Comparison of ENCODE assay signal across 12 cellular contexts in genomic region chr16:85157372-85157771, GRCh38. TPM values are rescaled to one million over a fixed set of nuclear protein-coding genes. Genes with fewer than 3 reads are reported as not detected.
A peak's percentile ranks its signal among the peaks of the same experiment; 100 is the strongest.
DNase-seq lines count a peak whose midpoint lies in the region; ATAC-seq and TF ChIP-seq lines count a peak whose summit lies in the region.
"Had no signal": no experiment of that assay in that cellular context is flagged by ENCODE, and none has a peak within 500 bp of the region (broad histone marks: within the 10 kb centered on the region; RNA-seq: fewer than 3 reads in every experiment).

No MANE protein-coding gene starts in this region.

- H3K27me3 ChIP-seq in heart right ventricle: no peaks in the 10 kb centered on the region
- H3K27me3 ChIP-seq in thoracic aorta (replicated peaks; ENCODE audit: insufficient read depth): no peaks in the 10 kb centered on the region
- H3K27me3 ChIP-seq: suprapubic skin had no signal

- CTCF ChIA-PET in activated CD8-positive, alpha-beta T cell treated with anti-CD3 and anti-CD28 coated beads, Interleukin-2, amount 10 ng/mL, durations not matched to agents 7 days and 5 days (lab: Charles Lee): no interaction called here

- no peaks in the 10 kb centered on the region for H3K9me3 ChIP-seq in heart right ventricle
- no peaks in the 10 kb centered on the region for H3K9me3 ChIP-seq in thoracic aorta
- H3K9me3 ChIP-seq: suprapubic skin had no signal

- H3K27ac ChIP-seq in heart right ventricle (peak overlapping the region in 9 of 10 donors; percentile 23 to 75 (median 57)), thoracic aorta (no peak overlapping the region)
- H3K27ac ChIP-seq: suprapubic skin had no signal

- peak overlapping the region; percentile 49 for H3K4me3 Mint-ChIP-seq in activated CD8-positive, alpha-beta T cell treated with anti-CD3 and anti-CD28 coated beads, Interleukin-2, amount 10 ng/mL, durations not matched to agents 7 days and 5 days
- H3K4me3 Mint-ChIP-seq in memory B cell: peak overlapping the region; percentile 83

- H3K9me3 Mint-ChIP-seq in activated CD8-positive, alpha-beta T cell treated with anti-CD3 and anti-CD28 coated beads, Interleukin-2, amount 10 ng/mL, durations not matched to agents 7 days and 5 days (ENCODE audit: insufficient read depth): no peaks in the 10 kb centered on the region
- no peaks in the 10 kb centered on the region for H3K9me3 Mint-ChIP-seq in memory B cell

- WGBS in heart right ventricle, 2 donors: 81 to 82% methylated on average over 8 of the region's 8 CpGs

- no peaks in the 10 kb centered on the region for H3K27me3 Mint-ChIP-seq in activated CD8-positive, alpha-beta T cell treated with anti-CD3 and anti-CD28 coated beads, Interleukin-2, amount 10 ng/mL, durations not matched to agents 7 days and 5 days (ENCODE audit: low read depth)
- H3K27me3 Mint-ChIP-seq in memory B cell: peaks cover 14% of the 10 kb centered on the region

- POLR2A ChIA-PET in activated CD8-positive, alpha-beta T cell treated with anti-CD3 and anti-CD28 coated beads, Interleukin-2, amount 10 ng/mL, durations not matched to agents 7 days and 5 days (lab: Charles Lee): interaction anchor here (0.7 kb wide), 1 partner anchor 130 kb away, joined by 3 read pairs; the partner anchor contains the start of gene KIAA0513

- intact Hi-C loops in heart right ventricle (cut with DNase I): no loop called here
- intact Hi-C loops in left ventricle myocardium superior (cut with micrococcal nuclease): no loop called here

- DNase-seq in heart right ventricle (no peak), left ventricle myocardium superior (no peak), memory B cell (ENCODE audit: low spot score in 2 of 2) (no peak), thoracic aorta (ENCODE audit: low spot score) (no peak), retina (no peak)
- DNase-seq in activated CD8-positive, alpha-beta T cell treated with anti-CD3 and anti-CD28 coated beads, Interleukin-2, amount 10 ng/mL, durations not matched to agents 7 days and 5 days: no peak
- DNase-seq: effector CD4-positive, alpha-beta T cell; NCI-H187 treated with DMSO at 0.1 percent for 48 hours had no signal

- TF ChIP-seq CTCF in heart right ventricle (IDR thresholded peaks at IDR 0.05) (no peak), thoracic aorta (IDR thresholded peaks at IDR 0.05) (no peak)

- H3K4me3 ChIP-seq in heart right ventricle: peak overlapping the region in 4 of 10 donors; percentile 11 to 26 (median 20)
- H3K4me3 ChIP-seq in thoracic aorta: peak overlapping the region; percentile 38
- H3K4me3 ChIP-seq: lung had no signal

- no peaks in the 10 kb centered on the region for H3K36me3 ChIP-seq in heart right ventricle
- no peaks in the 10 kb centered on the region for H3K36me3 ChIP-seq in thoracic aorta
- H3K36me3 ChIP-seq: suprapubic skin had no signal

- no peak for ATAC-seq in heart right ventricle
- no peak for ATAC-seq in left ventricle myocardium superior
- no peak for ATAC-seq in activated CD8-positive, alpha-beta T cell treated with anti-CD3 and anti-CD28 coated beads, Interleukin-2, amount 10 ng/mL, durations not matched to agents 7 days and 5 days
- no peak for ATAC-seq in memory B cell (ENCODE audit: low read depth)
- ATAC-seq in thoracic aorta (ENCODE audit: insufficient number of reproducible peaks, low FRiP score, low read depth): no peak
- ATAC-seq in HG03442 (IDR thresholded peaks at IDR 0.05; ENCODE audit: unreplicated experiment): no peak
- no peak for ATAC-seq in GM21529 (IDR thresholded peaks at IDR 0.05; ENCODE audit: unreplicated experiment)

- H3K27ac Mint-ChIP-seq in activated CD8-positive, alpha-beta T cell treated with anti-CD3 and anti-CD28 coated beads, Interleukin-2, amount 10 ng/mL, durations not matched to agents 7 days and 5 days: peak overlapping the region; percentile 83
- H3K27ac Mint-ChIP-seq in memory B cell: peak overlapping the region; percentile 43

- no peaks in the 10 kb centered on the region for H3K36me3 Mint-ChIP-seq in activated CD8-positive, alpha-beta T cell treated with anti-CD3 and anti-CD28 coated beads, Interleukin-2, amount 10 ng/mL, durations not matched to agents 7 days and 5 days (ENCODE audit: low read depth)
- H3K36me3 Mint-ChIP-seq in memory B cell: no peaks in the 10 kb centered on the region

- H3K4me1 ChIP-seq in heart right ventricle (peaks cover 2 to 76% (median 50%) of the 10 kb centered on the region in 9 donors), thoracic aorta (ENCODE audit: control insufficient read depth in 1 of 2, low read depth in 2 of 2) (peaks cover 18 to 41% of the 10 kb centered on the region in 2 donors)

- peaks cover 13% of the 10 kb centered on the region for H3K4me1 Mint-ChIP-seq in activated CD8-positive, alpha-beta T cell treated with anti-CD3 and anti-CD28 coated beads, Interleukin-2, amount 10 ng/mL, durations not matched to agents 7 days and 5 days (ENCODE audit: low read depth)
- H3K4me1 Mint-ChIP-seq in memory B cell: peaks cover 13% of the 10 kb centered on the region

RNA-seq across cellular contexts. Expression of gene CIBAR2, which starts 45.1 kb away (rescaled TPM):
- not detected for total RNA-seq in heart right ventricle
- not detected for polyA plus RNA-seq in heart right ventricle
- not detected for total RNA-seq in left ventricle myocardium superior
- not detected for total RNA-seq in activated CD8-positive, alpha-beta T cell treated with anti-CD3 and anti-CD28 coated beads, Interleukin-2, amount 10 ng/mL, durations not matched to agents 7 days and 5 days
- not detected for total RNA-seq in thoracic aorta
- total RNA-seq: suprapubic skin had no signal

Comparison
In these comparisons a context has a peak if more than half of its experiments do, and no peak if none do; other contexts are left out.
1. H3K27ac ChIP-seq: peak in heart right ventricle (9 of 10); none in thoracic aorta (0 of 2).